7 cellular contexts compared by ENCODE assay signal in the genomic region with DNA sequence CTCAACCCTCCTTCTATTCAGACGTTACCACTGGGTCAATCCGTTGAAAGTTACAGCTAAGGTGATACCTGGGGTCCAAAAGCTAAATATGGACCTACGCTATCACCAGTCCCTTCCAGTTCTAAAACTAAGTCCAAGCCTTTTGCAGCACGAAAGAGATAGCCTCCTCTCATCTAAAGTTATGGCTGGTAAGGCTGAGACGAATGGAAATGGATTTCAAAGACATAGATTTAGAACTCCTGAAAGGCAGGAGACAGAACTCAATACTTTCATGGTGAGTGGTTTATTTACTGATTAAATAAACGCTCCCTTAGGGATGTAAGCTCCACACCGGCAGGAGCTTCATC. TPM values are rescaled to one million over a fixed set of nuclear protein-coding genes. Genes with fewer than 3 reads are reported as not detected.
DNase-seq lines count a peak whose midpoint lies in the region; ATAC-seq and TF ChIP-seq lines count a peak whose summit lies in the region.

No MANE protein-coding gene starts in this region.

- H3K27me3 Mint-ChIP-seq in activated CD4-positive, alpha-beta memory T cell treated with anti-CD3 and anti-CD28 coated beads for 36 hours, result no peaks in the 10 kb centered on the region
- no peaks in the 10 kb centered on the region for H3K27me3 Mint-ChIP-seq in stimulated activated memory B cell treated with anti-CD40 and anti-IgM and Interleukin-4, amounts not matched to agents 10 μg/mL and 1 μg/mL and 100 μg/mL, for 72 hours

- no peak for TF ChIP-seq CTCF in HFF-Myc (IDR thresholded peaks at IDR 0.05; ENCODE audit: low read depth, low read length, missing control alignments)

- peak overlapping the region; percentile 98 for H3K4me3 Mint-ChIP-seq in activated CD4-positive, alpha-beta memory T cell treated with anti-CD3 and anti-CD28 coated beads for 36 hours
- peak overlapping the region; percentile 91 for H3K4me3 Mint-ChIP-seq in stimulated activated memory B cell treated with anti-CD40 and anti-IgM and Interleukin-4, amounts not matched to agents 10 μg/mL and 1 μg/mL and 100 μg/mL, for 72 hours

- peak overlapping the region; percentile 100 for H3K27ac Mint-ChIP-seq in activated CD4-positive, alpha-beta memory T cell treated with anti-CD3 and anti-CD28 coated beads for 36 hours
- H3K27ac Mint-ChIP-seq in stimulated activated memory B cell treated with anti-CD40 and anti-IgM and Interleukin-4, amounts not matched to agents 10 μg/mL and 1 μg/mL and 100 μg/mL, for 72 hours, result peak overlapping the region; percentile 99

- DNase-seq in HFF-Myc (ENCODE audit: extremely low read depth, low read depth) (no peak), kidney glomerular epithelial cell (lab: John Stamatoyannopoulos, UW) (no peak), NCI-H526 (lab: John Stamatoyannopoulos, UW) (no peak)
- DNase-seq in activated CD4-positive, alpha-beta memory T cell treated with anti-CD3 and anti-CD28 coated beads for 36 hours, result no peak

- no peak for ATAC-seq in stimulated activated memory B cell treated with anti-CD40 and anti-IgM and Interleukin-4, amounts not matched to agents 10 μg/mL and 1 μg/mL and 100 μg/mL, for 72 hours
- ATAC-seq in GM21515 (IDR thresholded peaks at IDR 0.05; ENCODE audit: unreplicated experiment), result no peak

- H3K4me3 ChIP-seq in HFF-Myc (replicated peaks; ENCODE audit: low read depth, low read length) (peak overlapping the region; percentile 76), iPS-11a (ENCODE audit: low read depth, low read length) (peak overlapping the region; percentile 87)

- POLR2A ChIA-PET in activated CD4-positive, alpha-beta memory T cell treated with anti-CD3 and anti-CD28 coated beads for 36 hours (lab: Charles Lee), result interaction anchor here (0.7 to 2.4 kb wide), 11 partner anchors 27 to 797 kb away, joined by 3 to 16 read pairs (median 3); a partner anchor contains a TSS

- peaks cover 62% of the 10 kb centered on the region for H3K4me1 Mint-ChIP-seq in activated CD4-positive, alpha-beta memory T cell treated with anti-CD3 and anti-CD28 coated beads for 36 hours (ENCODE audit: low read depth)
- peaks cover 64% of the 10 kb centered on the region for H3K4me1 Mint-ChIP-seq in stimulated activated memory B cell treated with anti-CD40 and anti-IgM and Interleukin-4, amounts not matched to agents 10 μg/mL and 1 μg/mL and 100 μg/mL, for 72 hours

- peaks cover 7% of the 10 kb centered on the region for H3K36me3 Mint-ChIP-seq in activated CD4-positive, alpha-beta memory T cell treated with anti-CD3 and anti-CD28 coated beads for 36 hours
- H3K36me3 Mint-ChIP-seq in stimulated activated memory B cell treated with anti-CD40 and anti-IgM and Interleukin-4, amounts not matched to agents 10 μg/mL and 1 μg/mL and 100 μg/mL, for 72 hours, result no peaks in the 10 kb centered on the region

- no peaks in the 10 kb centered on the region for H3K9me3 Mint-ChIP-seq in activated CD4-positive, alpha-beta memory T cell treated with anti-CD3 and anti-CD28 coated beads for 36 hours
- H3K9me3 Mint-ChIP-seq in stimulated activated memory B cell treated with anti-CD40 and anti-IgM and Interleukin-4, amounts not matched to agents 10 μg/mL and 1 μg/mL and 100 μg/mL, for 72 hours, result no peaks in the 10 kb centered on the region

- intact Hi-C loops in activated CD4-positive, alpha-beta memory T cell treated with anti-CD3 and anti-CD28 coated beads for 36 hours (cut with micrococcal nuclease), result loop anchor here (1.0 to 5.0 kb wide), 10 partner anchors 19 to 951 kb away; a partner anchor contains a TSS

- CTCF ChIA-PET in activated CD4-positive, alpha-beta memory T cell treated with anti-CD3 and anti-CD28 coated beads for 36 hours (lab: Charles Lee), result interaction anchor here (0.6 to 1.5 kb wide), 7 partner anchors 27 to 835 kb away, joined by 3 to 7 read pairs (median 4); a partner anchor contains a TSS

RNA-seq across cellular contexts. Expression of a gene that starts 0.8 kb away (rescaled TPM):
- total RNA-seq in activated CD4-positive, alpha-beta memory T cell treated with anti-CD3 and anti-CD28 coated beads for 36 hours, result 10 to 100 TPM; 14.1 to 15.0 TPM
